ENCODE assay signal across 8 cellular contexts in the genomic region with DNA sequence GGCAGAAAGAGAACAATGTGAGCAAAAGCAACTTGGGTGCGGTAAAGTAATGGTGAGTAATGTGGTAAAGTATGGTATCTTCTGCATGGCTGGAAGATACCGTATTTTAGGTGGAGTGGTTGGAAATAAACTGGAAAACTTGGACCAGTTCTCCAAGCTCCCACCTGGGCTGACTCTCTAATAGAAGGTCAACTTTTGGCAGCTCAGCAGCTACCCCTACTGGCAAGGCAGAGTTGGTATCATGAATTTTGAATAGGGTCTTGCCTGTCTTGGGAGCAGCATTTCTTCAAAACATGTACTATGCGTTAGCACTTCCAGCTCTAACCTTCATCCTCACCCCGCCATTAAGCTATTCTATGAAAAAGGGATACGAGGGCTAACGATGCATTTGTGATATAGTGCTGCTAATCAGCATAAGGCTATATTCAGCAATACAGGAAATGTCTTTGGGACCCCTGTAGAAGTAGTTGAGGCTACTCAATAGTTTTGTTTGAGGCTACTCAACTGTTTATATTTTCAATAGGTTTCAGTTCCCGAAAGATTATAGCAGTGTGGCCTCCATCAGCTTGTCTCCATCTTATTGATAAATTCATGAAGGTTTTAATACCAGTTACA.
DNase-seq lines count a peak whose midpoint lies in the region; ATAC-seq and TF ChIP-seq lines count a peak whose summit lies in the region.

No MANE protein-coding gene starts in this region.

- TF ChIP-seq CTCF in DND-41 (IDR thresholded peaks at IDR 0.05; ENCODE audit: borderline replicate concordance, extremely low read depth, low read length, poor library complexity, severe bottlenecking) (peak; percentile 71), foreskin fibroblast (IDR thresholded peaks at IDR 0.05; ENCODE audit: low read depth, low read length) (peak; percentile 89), parathyroid adenoma (IDR thresholded peaks at IDR 0.05) (peak; percentile 17)

- H4K20me1 ChIP-seq in DND-41 (ENCODE audit: insufficient read depth, low read length), result no peaks in the 10 kb centered on the region

- no peak overlapping the region for H2AFZ ChIP-seq in DND-41 (ENCODE audit: low read depth, low read length)
- no peak overlapping the region for H2AFZ ChIP-seq in parathyroid adenoma

- no peaks in the 10 kb centered on the region for H3K9me3 ChIP-seq in DND-41 (ENCODE audit: insufficient read depth, low read length, severe bottlenecking)
- no peaks in the 10 kb centered on the region for H3K9me3 ChIP-seq in parathyroid adenoma (ENCODE audit: control insufficient read depth, low read length)

- H3K4me3 ChIP-seq in DND-41 (ENCODE audit: low read depth in 1 of 2, low read length in 2 of 2) (no peak overlapping the region), foreskin fibroblast (ENCODE audit: low read depth in 1 of 2, low read length in 2 of 2) (no peak overlapping the region), parathyroid adenoma (ENCODE audit: low read depth, low read length) (no peak overlapping the region)

- H3K4me2 ChIP-seq in DND-41 (ENCODE audit: insufficient read depth, low read length), result no peak overlapping the region
- no peak overlapping the region for H3K4me2 ChIP-seq in parathyroid adenoma (ENCODE audit: low read length)

- H3K79me2 ChIP-seq in DND-41 (ENCODE audit: insufficient read depth, low read length) (no peaks in the 10 kb centered on the region), parathyroid adenoma (no peaks in the 10 kb centered on the region)

- H3K36me3 ChIP-seq in DND-41 (ENCODE audit: insufficient read depth, low read length) (no peaks in the 10 kb centered on the region), parathyroid adenoma (ENCODE audit: control insufficient read depth, insufficient read depth, low read length) (no peaks in the 10 kb centered on the region)

- no peak overlapping the region for H3K9ac ChIP-seq in DND-41 (ENCODE audit: low read depth, low read length)
- no peak overlapping the region for H3K9ac ChIP-seq in parathyroid adenoma

- H3K27me3 ChIP-seq in DND-41 (ENCODE audit: insufficient read depth, low read length, poor library complexity) (peaks cover 12% of the 10 kb centered on the region), parathyroid adenoma (ENCODE audit: control insufficient read depth, insufficient read depth, low read length) (no peaks in the 10 kb centered on the region)

- H3K27ac ChIP-seq in DND-41 (ENCODE audit: low read length), result no peak overlapping the region
- no peak overlapping the region for H3K27ac ChIP-seq in parathyroid adenoma

- DNase-seq in DND-41 (peak; percentile 54), MV-4-11 (lab: John Stamatoyannopoulos, UW) (peak; percentile 33), foreskin fibroblast (peak; percentile 41 to 81)
- no peak for DNase-seq in stimulated activated naive CD4-positive, alpha-beta T cell treated with Interleukin-2 at 50 U/mL for 16 hours (lab: John Stamatoyannopoulos, UW)

- H3K4me1 ChIP-seq in DND-41 (ENCODE audit: insufficient read depth, low read length) (no peaks in the 10 kb centered on the region), parathyroid adenoma (no peaks in the 10 kb centered on the region)

- ATAC-seq in DND-41 (ENCODE audit: insufficient read depth, low read depth) (peak; percentile 62; the same call in 2 of the 3 replicates), GM21526 (IDR thresholded peaks at IDR 0.05; ENCODE audit: low FRiP score, unreplicated experiment) (peak; percentile 73), SK-N-SH treated with all-trans-retinoic acid at 6 μM for 48 hours (peak; percentile 80), GM19452 (IDR thresholded peaks at IDR 0.05; ENCODE audit: unreplicated experiment) (no peak)

TF ChIP-seq in SK-N-SH treated with all-trans-retinoic acid at 6 μM for 48 hours, 23 proteins besides CTCF, POLR2A, EP300 and RAD21:
- TF ChIP-seq ZNF70 (CRISPR knock-in tag; IDR thresholded peaks at IDR 0.05) (no peak), BACH2 (CRISPR knock-in tag; IDR thresholded peaks at IDR 0.05; ENCODE audit: borderline replicate concordance) (no peak), OSR1 (CRISPR knock-in tag; IDR thresholded peaks at IDR 0.05) (no peak), CSDC2 (CRISPR knock-in tag; IDR thresholded peaks at IDR 0.05) (no peak), TCF4 (CRISPR knock-in tag; IDR thresholded peaks at IDR 0.05; ENCODE audit: borderline replicate concordance) (no peak), SNAI2 (CRISPR knock-in tag; IDR thresholded peaks at IDR 0.05) (no peak), PPARA (CRISPR knock-in tag; IDR thresholded peaks at IDR 0.05; ENCODE audit: borderline replicate concordance) (no peak), ZFP30 (CRISPR knock-in tag; IDR thresholded peaks at IDR 0.05) (no peak), RARB (CRISPR knock-in tag; IDR thresholded peaks at IDR 0.05) (no peak), ZFP3 (CRISPR knock-in tag; IDR thresholded peaks at IDR 0.05) (no peak)

Comparison
In these comparisons a context has a peak if more than half of its experiments do, and no peak if none do; other contexts are left out.
1. CTCF ChIP-seq: peak in every context shown above with its lines; median percentile 89 in foreskin fibroblast; 71 in DND-41; 17 in parathyroid adenoma.